Comparison of ENCODE assay signal across 8 cellular contexts in the genomic region with DNA sequence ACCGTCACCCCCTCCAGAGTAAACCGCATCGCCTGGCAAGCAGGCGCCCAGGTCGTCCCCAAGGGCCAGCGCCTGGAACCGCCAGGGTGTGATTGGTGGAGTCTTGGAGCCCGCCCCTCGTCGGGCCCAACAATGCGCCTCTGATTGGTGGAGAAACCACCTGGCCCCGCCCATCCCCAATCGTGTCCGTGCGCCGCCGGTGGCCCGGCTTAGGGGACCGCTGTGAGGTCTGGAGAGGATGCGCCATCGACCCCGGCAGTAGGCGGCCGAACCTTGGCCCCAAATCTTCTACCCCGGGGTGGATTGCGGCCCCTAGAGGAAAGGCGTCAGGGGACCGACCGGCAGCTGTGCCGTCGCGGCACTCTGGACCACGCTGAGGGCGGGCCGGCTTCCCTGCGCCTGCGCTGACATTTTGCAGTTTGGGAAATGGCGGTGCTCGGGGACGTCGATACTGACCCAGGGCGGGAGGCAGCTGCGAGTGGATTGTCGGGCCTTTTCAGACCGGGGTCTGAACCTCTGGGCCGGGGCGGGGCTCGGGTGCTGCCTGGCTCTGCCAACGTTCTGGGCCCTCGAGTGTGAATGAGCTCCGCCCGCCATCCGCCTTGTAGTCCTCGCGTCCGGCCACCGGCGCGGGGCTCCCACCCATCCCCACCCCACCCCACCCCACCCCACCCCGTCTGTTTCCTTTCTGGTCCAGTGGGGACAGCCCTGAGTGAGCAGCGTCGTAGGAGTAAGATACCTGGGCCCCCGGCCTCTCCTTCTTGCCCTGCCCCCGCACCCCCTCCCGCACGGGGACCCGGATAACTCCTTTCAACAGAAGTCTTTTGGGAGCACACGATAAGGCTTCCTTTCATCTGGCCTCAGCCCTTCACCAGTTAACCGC. TPM values are rescaled to one million over a fixed set of nuclear protein-coding genes. Genes with fewer than 3 reads are reported as not detected.
DNase-seq lines count a peak whose midpoint lies in the region; ATAC-seq and TF ChIP-seq lines count a peak whose summit lies in the region.

No MANE protein-coding gene starts in this region.

- peak; percentile 96 for DNase-seq in Daoy (ENCODE audit: low read depth)
- DNase-seq in Kasumi-1 (lab: John Stamatoyannopoulos, UW) = peak; percentile 87 to 88
- peak; percentile 91 for DNase-seq in RPMI7951 (ENCODE audit: low read depth)
- peak; percentile 87 for DNase-seq in activated T-helper 9 cell treated with anti-CD3 and anti-CD28 coated beads, Interleukin-2, amount 50 U/mL, for 16 hours (ENCODE audit: low read depth)
- peak; percentile 84 for DNase-seq in fibroblast of pulmonary artery (ENCODE audit: low read depth)
- DNase-seq in stimulated activated naive CD8-positive, alpha-beta T cell treated with anti-CD3 and anti-CD28 coated beads, Interleukin-15, amount 100 ng/mL, for 72 hours = peak; percentile 90 to 93

- peak overlapping the region; percentile 74 for H3K4me3 ChIP-seq in fibroblast of pulmonary artery (replicated peaks; ENCODE audit: low read depth, low read length)

- no peaks in the 10 kb centered on the region for H3K27me3 Mint-ChIP-seq in nephron (ENCODE audit: low read depth)
- H3K27me3 Mint-ChIP-seq in stimulated activated naive CD8-positive, alpha-beta T cell treated with anti-CD3 and anti-CD28 coated beads, Interleukin-15, amount 100 ng/mL, for 72 hours = no peaks in the 10 kb centered on the region

- peaks cover 26% of the 10 kb centered on the region for H3K36me3 Mint-ChIP-seq in nephron (ENCODE audit: low read depth)

- H3K4me1 Mint-ChIP-seq in nephron = peaks cover 29% of the 10 kb centered on the region
- peaks cover 51% of the 10 kb centered on the region for H3K4me1 Mint-ChIP-seq in stimulated activated naive CD8-positive, alpha-beta T cell treated with anti-CD3 and anti-CD28 coated beads, Interleukin-15, amount 100 ng/mL, for 72 hours

- peak overlapping the region; percentile 85 to 92 (median 86) for H3K4me3 Mint-ChIP-seq in nephron
- peak overlapping the region; percentile 85 to 86 for H3K4me3 Mint-ChIP-seq in stimulated activated naive CD8-positive, alpha-beta T cell treated with anti-CD3 and anti-CD28 coated beads, Interleukin-15, amount 100 ng/mL, for 72 hours

- ATAC-seq in GM21786 (IDR thresholded peaks at IDR 0.05; ENCODE audit: unreplicated experiment) = peak; percentile 84
- ATAC-seq in stimulated activated naive CD8-positive, alpha-beta T cell treated with anti-CD3 and anti-CD28 coated beads, Interleukin-15, amount 100 ng/mL, for 72 hours = peak; percentile 92

- H3K9me3 Mint-ChIP-seq in nephron = no peaks in the 10 kb centered on the region
- no peaks in the 10 kb centered on the region for H3K9me3 Mint-ChIP-seq in stimulated activated naive CD8-positive, alpha-beta T cell treated with anti-CD3 and anti-CD28 coated beads, Interleukin-15, amount 100 ng/mL, for 72 hours

- H3K27ac Mint-ChIP-seq in nephron = peak overlapping the region; percentile 75 to 98 (median 85)
- peak overlapping the region; percentile 97 for H3K27ac Mint-ChIP-seq in stimulated activated naive CD8-positive, alpha-beta T cell treated with anti-CD3 and anti-CD28 coated beads, Interleukin-15, amount 100 ng/mL, for 72 hours

- no peak for TF ChIP-seq CTCF in fibroblast of pulmonary artery (IDR thresholded peaks at IDR 0.05; ENCODE audit: low read length, missing control alignments)
- no peak for TF ChIP-seq CTCF in nephron (IDR thresholded peaks at IDR 0.05; ENCODE audit: unreplicated experiment in 3 of 3)

RNA-seq across cellular contexts. Expression of a gene that starts 34.2 kb away (rescaled TPM):
- total RNA-seq in Daoy (2014; rRNA removed; shearing (Covaris generic)) = 193 and 305 TPM in 2 replicates
- total RNA-seq in RPMI7951 (2014; rRNA removed; shearing (Covaris generic)) = 192 and 248 TPM in 2 replicates

Comparison
In these comparisons a context has a peak if more than half of its experiments do, and no peak if none do; other contexts are left out.
1. Peak in every context shown above with its lines: DNase-seq, ATAC-seq and H3K4me3 ChIP-seq.